30 cellular contexts compared by ENCODE assay signal in genomic region chr16:4726616-4727015, GRCh38. TPM values are rescaled to one million over a fixed set of nuclear protein-coding genes. Genes with fewer than 3 reads are reported as not detected.
"Had no signal": no experiment of that assay in that cellular context is flagged by ENCODE, and none has a peak within 500 bp of the region (broad histone marks: within the 10 kb centered on the region; RNA-seq: fewer than 3 reads in every experiment).

No MANE protein-coding gene starts in this region.

- H3K4me1 Mint-ChIP-seq: neural crest cell; stimulated activated memory B cell treated with anti-CD40 and anti-IgM and Interleukin-4, amounts not matched to agents 10 μg/mL and 1 μg/mL and 100 μg/mL, for 72 hours; stimulated activated naive CD8-positive, alpha-beta T cell treated with anti-CD3 and anti-CD28 coated beads, Interleukin-15, amount 100 ng/mL, for 72 hours had no signal

- H3K36me3 Mint-ChIP-seq: natural killer cell treated with Interleukin-12 subunit alpha and Interleukin-12 subunit beta and Interleukin-15 and Interleukin-18, amount 100 ng/mL, for 72 hours had no signal

- H3K27ac ChIP-seq: heart left ventricle, left ventricle myocardium inferior, neutrophil, pancreas, prostate gland, testis, tibial artery, upper lobe of right lung had no signal

- H3K4me1 ChIP-seq: heart left ventricle, left ventricle myocardium inferior, pancreas, prostate gland, testis, tibial artery, upper lobe of right lung had no signal

- H3K27me3 ChIP-seq: heart left ventricle, neutrophil, pancreas, testis, tibial artery, upper lobe of right lung had no signal

- H3K9me3 Mint-ChIP-seq: immature natural killer cell; naive thymus-derived CD4-positive, alpha-beta T cell; natural killer cell treated with Interleukin-12 subunit alpha and Interleukin-12 subunit beta and Interleukin-15 and Interleukin-18, amount 100 ng/mL, for 72 hours; neural crest cell; stimulated activated memory B cell treated with anti-CD40 and anti-IgM and Interleukin-4, amounts not matched to agents 10 μg/mL and 1 μg/mL and 100 μg/mL, for 72 hours; stimulated activated naive CD8-positive, alpha-beta T cell treated with anti-CD3 and anti-CD28 coated beads, Interleukin-15, amount 100 ng/mL, for 72 hours had no signal

- H3K4me3 ChIP-seq: heart left ventricle, left ventricle myocardium inferior, lung, mucosa of descending colon, pancreas, prostate gland, smooth muscle cell, testis, tibial artery, upper lobe of right lung had no signal

- H3K4me2 ChIP-seq: smooth muscle cell had no signal

- DNase-seq: heart left ventricle; hypothalamus; immature natural killer cell; left ventricle myocardium inferior; midbrain; naive thymus-derived CD4-positive, alpha-beta T cell; occipital lobe; retina; right cardiac atrium; stimulated activated CD4-positive, alpha-beta T cell treated with anti-CD3 and anti-CD28 coated beads, Interleukin-1b, Interleukin-23, amount 100 ng/mL, for 48 hours; stimulated activated CD4-positive, alpha-beta T cell treated with anti-CD3 and anti-CD28 coated beads, Interleukin-2, amount 100 ng/mL, for 48 hours; stimulated activated CD4-positive, alpha-beta T cell treated with anti-CD3 and anti-CD28 coated beads, Interleukin-4, amount 100 ng/mL, for 4 hours; stimulated activated CD8-positive, alpha-beta memory T cell treated with anti-CD3 and anti-CD28 coated beads, Interleukin-4, amount 100 ng/mL, for 48 hours; stimulated activated naive CD4-positive, alpha-beta T cell treated with Interleukin-2 at 50 U/mL for 16 hours; stimulated activated naive CD8-positive, alpha-beta T cell treated with anti-CD3 and anti-CD28 coated beads, Interleukin-15, amount 100 ng/mL, for 72 hours; testis; tibial artery; trophoblast cell; upper lobe of right lung had no signal

- H3K27me3 Mint-ChIP-seq: naive thymus-derived CD4-positive, alpha-beta T cell; natural killer cell treated with Interleukin-12 subunit alpha and Interleukin-12 subunit beta and Interleukin-15 and Interleukin-18, amount 100 ng/mL, for 72 hours; stimulated activated memory B cell treated with anti-CD40 and anti-IgM and Interleukin-4, amounts not matched to agents 10 μg/mL and 1 μg/mL and 100 μg/mL, for 72 hours; stimulated activated naive CD8-positive, alpha-beta T cell treated with anti-CD3 and anti-CD28 coated beads, Interleukin-15, amount 100 ng/mL, for 72 hours had no signal

- ATAC-seq: heart left ventricle; mucosa of descending colon; naive thymus-derived CD4-positive, alpha-beta T cell; natural killer cell treated with Interleukin-12 subunit alpha and Interleukin-12 subunit beta and Interleukin-15 and Interleukin-18, amount 100 ng/mL, for 72 hours; pancreas; right cardiac atrium; stimulated activated memory B cell treated with anti-CD40 and anti-IgM and Interleukin-4, amounts not matched to agents 10 μg/mL and 1 μg/mL and 100 μg/mL, for 72 hours; stimulated activated naive CD8-positive, alpha-beta T cell treated with anti-CD3 and anti-CD28 coated beads, Interleukin-15, amount 100 ng/mL, for 72 hours; upper lobe of right lung had no signal

- H3K27ac Mint-ChIP-seq: immature natural killer cell; natural killer cell treated with Interleukin-12 subunit alpha and Interleukin-12 subunit beta and Interleukin-15 and Interleukin-18, amount 100 ng/mL, for 72 hours; stimulated activated memory B cell treated with anti-CD40 and anti-IgM and Interleukin-4, amounts not matched to agents 10 μg/mL and 1 μg/mL and 100 μg/mL, for 72 hours had no signal

- FAIRE-seq: islet of Langerhans, pancreas, urothelium cell line had no signal

- H3K9me3 ChIP-seq: heart left ventricle, left ventricle myocardium inferior, mucosa of descending colon, neutrophil, pancreas, prostate gland, testis, tibial artery, upper lobe of right lung had no signal

- H3K4me3 Mint-ChIP-seq: immature natural killer cell; naive thymus-derived CD4-positive, alpha-beta T cell; natural killer cell treated with Interleukin-12 subunit alpha and Interleukin-12 subunit beta and Interleukin-15 and Interleukin-18, amount 100 ng/mL, for 72 hours; neural crest cell; stimulated activated memory B cell treated with anti-CD40 and anti-IgM and Interleukin-4, amounts not matched to agents 10 μg/mL and 1 μg/mL and 100 μg/mL, for 72 hours; stimulated activated naive CD8-positive, alpha-beta T cell treated with anti-CD3 and anti-CD28 coated beads, Interleukin-15, amount 100 ng/mL, for 72 hours had no signal

RNA-seq across cellular contexts. Expression of gene DNAAF8, which starts 7.7 kb away (rescaled TPM):
- total RNA-seq: smooth muscle cell had no signal
